ENCODE assay signal across 27 cellular contexts in the genomic region with DNA sequence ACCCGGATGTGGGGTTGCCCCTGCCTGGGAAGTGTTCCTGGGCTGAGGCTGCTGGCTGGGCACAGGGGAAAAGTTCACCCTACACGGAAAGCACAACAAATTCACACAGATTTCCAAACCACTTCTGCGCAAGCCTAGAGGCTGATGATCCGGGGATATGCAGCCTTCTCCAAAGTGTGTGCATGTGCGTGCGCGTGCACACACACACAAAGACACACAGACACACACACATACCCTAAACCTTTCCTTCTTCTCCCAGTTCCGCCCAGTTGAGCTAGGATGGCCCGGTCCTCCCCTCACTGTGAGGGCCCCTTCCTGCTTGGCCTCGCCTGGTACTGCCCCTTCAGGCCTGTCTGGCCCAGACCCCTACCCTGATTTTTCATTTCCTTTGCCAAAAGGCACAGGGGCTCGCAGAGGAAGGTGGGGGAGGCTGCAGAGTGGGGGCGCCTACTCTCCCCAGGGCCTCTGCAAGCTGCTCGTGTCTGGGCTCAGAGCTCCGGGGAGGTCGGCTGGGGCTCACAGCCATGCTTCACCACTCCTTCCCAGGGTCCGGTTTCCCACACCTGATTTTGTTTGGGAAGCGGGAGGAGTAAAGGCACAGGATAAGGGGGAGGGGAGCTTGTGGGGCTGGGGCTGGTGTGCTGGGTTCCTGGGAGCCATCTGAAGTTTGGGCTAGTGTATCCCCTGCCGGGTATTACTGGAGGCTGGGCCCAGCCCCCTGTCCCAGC.
"Had no signal": no experiment of that assay in that cellular context is flagged by ENCODE, and none has a peak within 500 bp of the region (broad histone marks: within the 10 kb centered on the region; RNA-seq: fewer than 3 reads in every experiment).

No MANE protein-coding gene starts in this region.

- DNase-seq: activated CD4-positive, alpha-beta memory T cell treated with anti-CD3 and anti-CD28 coated beads, Interleukin-2, amount 10 ng/mL, durations not matched to agents 7 days and 5 days; activated CD4-positive, alpha-beta T cell treated with anti-CD3 and anti-CD28 coated beads for 36 hours; activated CD4-positive, alpha-beta T cell treated with anti-CD3 and anti-CD28 coated beads, Interleukin-2, amount 50 U/mL, for 1 hour; activated naive CD8-positive, alpha-beta T cell treated with anti-CD3 and anti-CD28 coated beads, Interleukin-2, amount 50 U/mL, for 24 hours; amniotic stem cell; body of pancreas; central memory CD4-positive, alpha-beta T cell; Karpas-422; MM.1S; NCI-H1105; NCI-H1436; NCI-H1694 treated with DMSO at 0.1 percent for 48 hours; NCI-H2029 treated with DMSO at 0.1 percent for 48 hours; NCI-H2227 treated with DMSO at 0.1 percent for 48 hours; NCI-H446 treated with DMSO at 0.1 percent for 48 hours; NCI-H524 treated with DMSO at 0.1 percent for 48 hours; NCI-H748 treated with DMSO at 0.1 percent for 48 hours; Peyer's patch; SHP77; T-helper 17 cell; T1000 had no signal

- H3K9me3 Mint-ChIP-seq: activated CD4-positive, alpha-beta memory T cell treated with anti-CD3 and anti-CD28 coated beads, Interleukin-2, amount 10 ng/mL, durations not matched to agents 7 days and 5 days; activated naive CD4-positive, alpha-beta T cell treated with anti-CD3 and anti-CD28 coated beads, Interleukin-2, amount 50 U/mL, for 72 hours; activated naive CD8-positive, alpha-beta T cell treated with anti-CD3 and anti-CD28 coated beads, Interleukin-2, amount 50 U/mL, for 24 hours had no signal

- ATAC-seq: activated naive CD8-positive, alpha-beta T cell treated with anti-CD3 and anti-CD28 coated beads, Interleukin-2, amount 50 U/mL, for 24 hours; body of pancreas; K562; T-helper 17 cell had no signal

- FAIRE-seq: bronchial epithelial cell, K562, TTC549 had no signal

- H3K36me3 Mint-ChIP-seq: activated naive CD4-positive, alpha-beta T cell treated with anti-CD3 and anti-CD28 coated beads, Interleukin-2, amount 50 U/mL, for 72 hours had no signal

- H3K36me3 ChIP-seq: ascending aorta, Peyer's patch, SJSA1 had no signal

- H3K4me1 ChIP-seq: ascending aorta, body of pancreas, Peyer's patch, SJSA1 had no signal

- H3K27me3 ChIP-seq: body of pancreas had no signal

- H3K27ac Mint-ChIP-seq: activated CD4-positive, alpha-beta memory T cell treated with anti-CD3 and anti-CD28 coated beads, Interleukin-2, amount 10 ng/mL, durations not matched to agents 7 days and 5 days; activated CD4-positive, alpha-beta T cell treated with anti-CD3 and anti-CD28 coated beads for 36 hours; activated naive CD4-positive, alpha-beta T cell treated with anti-CD3 and anti-CD28 coated beads, Interleukin-2, amount 50 U/mL, for 72 hours; activated naive CD8-positive, alpha-beta T cell treated with anti-CD3 and anti-CD28 coated beads, Interleukin-2, amount 50 U/mL, for 24 hours; T-helper 17 cell had no signal

- H3K27ac ChIP-seq: ascending aorta, body of pancreas, Peyer's patch, SJSA1 had no signal

- H3K9me3 ChIP-seq: ascending aorta, body of pancreas, Peyer's patch had no signal

- H3K4me3 Mint-ChIP-seq: activated CD4-positive, alpha-beta memory T cell treated with anti-CD3 and anti-CD28 coated beads, Interleukin-2, amount 10 ng/mL, durations not matched to agents 7 days and 5 days; activated CD4-positive, alpha-beta T cell treated with anti-CD3 and anti-CD28 coated beads for 36 hours had no signal

- H3K4me3 ChIP-seq: body of pancreas, K562, Peyer's patch, SJSA1 had no signal
